ENCODE assay signal across 16 cellular contexts in genomic region chr3:156749244-156749643, GRCh38.
A peak's percentile ranks its signal among the peaks of the same experiment; 100 is the strongest.
DNase-seq lines count a peak whose midpoint lies in the region; ATAC-seq and TF ChIP-seq lines count a peak whose summit lies in the region.
"Had no signal": no experiment of that assay in that cellular context is flagged by ENCODE, and none has a peak within 500 bp of the region (broad histone marks: within the 10 kb centered on the region; RNA-seq: fewer than 3 reads in every experiment).

No MANE protein-coding gene starts in this region.

- intact Hi-C loops in right cardiac atrium (cut with DNase I): no loop called here
- intact Hi-C loops in heart left ventricle (cut with DNase I): no loop called here
- intact Hi-C loops in posterior vena cava (cut with DNase I): no loop called here

- H3K9ac ChIP-seq in liver (ENCODE audit: low read depth in 1 of 2, low read length in 2 of 2): no peak overlapping the region

- H3K4me1 ChIP-seq in right cardiac atrium (ENCODE audit: control insufficient read depth, insufficient read depth, low read length) (peaks cover 7% of the 10 kb centered on the region), heart left ventricle (peaks cover 0 to 13% (median 0%) of the 10 kb centered on the region in 12 donors), liver (ENCODE audit: control insufficient read depth in 4 of 4, insufficient read depth in 4 of 4, low read length in 3 of 4) (no peaks in the 10 kb centered on the region)

- H3K36me3 ChIP-seq in heart left ventricle (no peaks in the 10 kb centered on the region), liver (ENCODE audit: control insufficient read depth in 4 of 4, insufficient read depth in 3 of 4, low read depth in 1 of 4, low read length in 3 of 4) (no peaks in the 10 kb centered on the region)
- H3K36me3 ChIP-seq: lower lobe of right lung, ovary had no signal

- in situ Hi-C loops in SK-MEL-5 (cut with HindIII; ENCODE audit: low pct_unique_long_range_greater_than_20kb, low sequenced_read_pairs): no loop called here

- peak in 1 of 3 donors; percentile 59 for DNase-seq in right cardiac atrium
- DNase-seq in heart left ventricle: no peak
- peak; percentile 41 for DNase-seq in SK-MEL-5 (ENCODE audit: low read depth, low spot score)
- DNase-seq in COR-L47 (lab: John Stamatoyannopoulos, UW): no peak
- DNase-seq in DMS79 (lab: John Stamatoyannopoulos, UW): no peak
- DNase-seq in posterior vena cava (ENCODE audit: low spot score): no peak
- DNase-seq: activated CD4-positive, alpha-beta T cell treated with anti-CD3 and anti-CD28 coated beads for 36 hours; aorta; EL; lower lobe of right lung; NCI-H187 treated with DMSO at 0.1 percent for 48 hours; ovary; stimulated activated CD4-positive, alpha-beta T cell treated with anti-CD3 and anti-CD28 coated beads, Interleukin-4, amount 100 ng/mL, for 24 hours; stimulated activated naive B cell treated with anti-CD40 and anti-IgM and Interleukin-4, amounts not matched to agents 10 μg/mL and 1 μg/mL and 100 μg/mL, for 72 hours had no signal

- TF ChIP-seq CTCF in heart left ventricle (IDR thresholded peaks at IDR 0.05) (no peak), liver (IDR thresholded peaks at IDR 0.05; ENCODE audit: low read depth, low read length, missing input control) (no peak)

- TF ChIP-seq POLR2A in heart left ventricle (IDR thresholded peaks at IDR 0.05): no peak

- H3K9me3 ChIP-seq in right cardiac atrium (ENCODE audit: control insufficient read depth, low read length) (no peaks in the 10 kb centered on the region), heart left ventricle (peaks cover 0 to 7% (median 0%) of the 10 kb centered on the region in 12 donors), liver (ENCODE audit: control insufficient read depth in 4 of 4, low read length in 3 of 4) (peaks cover 0 to 1% (median 0%) of the 10 kb centered on the region in 4 donors)
- H3K9me3 ChIP-seq: ovary had no signal

- H3K27me3 ChIP-seq in right cardiac atrium (ENCODE audit: control insufficient read depth, insufficient read depth): no peaks in the 10 kb centered on the region
- no peaks in the 10 kb centered on the region for H3K27me3 ChIP-seq in heart left ventricle
- no peaks in the 10 kb centered on the region for H3K27me3 ChIP-seq in liver (ENCODE audit: control insufficient read depth in 4 of 4, insufficient read depth in 4 of 4, low read length in 3 of 4)
- H3K27me3 ChIP-seq: ovary had no signal

- H3K27ac ChIP-seq in right cardiac atrium (ENCODE audit: low read length) (peak overlapping the region; percentile 0), heart left ventricle (no peak overlapping the region), liver (ENCODE audit: low read depth in 1 of 2, low read length in 2 of 2) (no peak overlapping the region)
- H3K27ac ChIP-seq: lower lobe of right lung, ovary had no signal

- H3K4me3 ChIP-seq in right cardiac atrium (ENCODE audit: low read length): no peak overlapping the region
- no peak overlapping the region for H3K4me3 ChIP-seq in heart left ventricle
- H3K4me3 ChIP-seq in liver (ENCODE audit: low read depth in 1 of 3, low read length in 3 of 3): no peak overlapping the region
- H3K4me3 ChIP-seq: lower lobe of right lung, ovary had no signal

- 39% methylated on average over 5 of the region's 5 CpGs for WGBS in right cardiac atrium
- 52 to 65% (median 57%) methylated on average over 5 of the region's 5 CpGs for WGBS in heart left ventricle, 4 donors
- 56% methylated on average over 5 of the region's 5 CpGs for WGBS in liver

- peak in 1 of 2 donors; percentile 43 for TF ChIP-seq RAD21 in liver (IDR thresholded peaks at IDR 0.05)

- ATAC-seq in right cardiac atrium (peak; percentile 54 to 64), heart left ventricle (no peak), HG02642 (IDR thresholded peaks at IDR 0.05; ENCODE audit: poor library complexity, unreplicated experiment) (no peak)
- ATAC-seq: activated CD4-positive, alpha-beta T cell treated with anti-CD3 and anti-CD28 coated beads for 36 hours; stimulated activated naive B cell treated with anti-CD40 and anti-IgM and Interleukin-4, amounts not matched to agents 10 μg/mL and 1 μg/mL and 100 μg/mL, for 72 hours had no signal

TF ChIP-seq in liver, 16 proteins besides CTCF, POLR2A, EP300 and RAD21:
- TF ChIP-seq HNF4G (IDR thresholded peaks at IDR 0.05): no peak
- TF ChIP-seq NR2F2 (IDR thresholded peaks at IDR 0.05): no peak
- TF ChIP-seq GABPA (IDR thresholded peaks at IDR 0.05 in 1 of 2, conservative IDR thresholded peaks at IDR 0.05 in 1 of 2): no peak
- no peak for TF ChIP-seq REST (IDR thresholded peaks at IDR 0.05)
- TF ChIP-seq FOXA2 (IDR thresholded peaks at IDR 0.05): no peak
- TF ChIP-seq ZBTB33 (IDR thresholded peaks at IDR 0.05): no peak
- TF ChIP-seq ATF3 (IDR thresholded peaks at IDR 0.05): peak; percentile 34
- no peak for TF ChIP-seq TAF1 (conservative IDR thresholded peaks at IDR 0.05)
- TF ChIP-seq JUND (IDR thresholded peaks at IDR 0.05): no peak
- TF ChIP-seq MAX (IDR thresholded peaks at IDR 0.05): no peak
- TF ChIP-seq RXRA (IDR thresholded peaks at IDR 0.05): no peak
- peak; percentile 58 to 68 for TF ChIP-seq HNF4A (conservative IDR thresholded peaks at IDR 0.05)
- TF ChIP-seq SP1 (IDR thresholded peaks at IDR 0.05): peak; percentile 62
TF ChIP-seq in liver: peak in this region for 3.

Comparison
In these comparisons a context has a peak if more than half of its experiments do, and no peak if none do; other contexts are left out.
1. ATAC-seq: peak in right cardiac atrium (2 of 2); none in heart left ventricle (0 of 4) and HG02642 (single experiment).